12 cellular contexts compared by ENCODE assay signal in genomic region chr17:15377200-15377599, GRCh38. TPM values are rescaled to one million over a fixed set of nuclear protein-coding genes. Genes with fewer than 3 reads are reported as not detected.
A peak's percentile ranks its signal among the peaks of the same experiment; 100 is the strongest.
DNase-seq lines count a peak whose midpoint lies in the region; ATAC-seq, FAIRE-seq and TF ChIP-seq lines count a peak whose summit lies in the region.
"Had no signal": no experiment of that assay in that cellular context is flagged by ENCODE, and none has a peak within 500 bp of the region (broad histone marks: within the 10 kb centered on the region; RNA-seq: fewer than 3 reads in every experiment).

No MANE protein-coding gene starts in this region.

- 62% methylated on average over 4 of the region's 4 CpGs for WGBS in HepG2 (ENCODE audit: low lambda C conversion rate)
- 76% methylated on average over 4 of the region's 4 CpGs for WGBS in right lobe of liver (ENCODE audit: insufficient coverage, low coverage, low lambda C conversion rate, missing lambda C conversion rate)

- TF ChIP-seq POLR2A in HepG2 (IDR thresholded peaks at IDR 0.05; ENCODE audit: insufficient read depth in 1 of 2, low read depth in 2 of 2, low read length in 2 of 2) (no peak), right lobe of liver (IDR thresholded peaks at IDR 0.05) (no peak)

- no peaks in the 10 kb centered on the region for H3K9me3 ChIP-seq in HepG2 (ENCODE audit: low read length)
- H3K9me3 ChIP-seq in right lobe of liver, result no peaks in the 10 kb centered on the region

- H3K27ac ChIP-seq in HepG2 (ENCODE audit: extremely low read length, insufficient read depth, low read length) (peak overlapping the region; percentile 37), right lobe of liver (no peak overlapping the region)

- no peak for TF ChIP-seq RAD21 in HepG2 (CRISPR knock-in tag; IDR thresholded peaks at IDR 0.05)

- BruUV-seq in HepG2 (replicated peaks; lab: Mats Ljungman, UMichigan), result no TSS peak

- CTCF ChIA-PET in HepG2 (lab: Yijun Ruan, JAX; ENCODE audit: low intra/inter-chr PET ratio, low total read pairs), result no interaction called here

- no peaks in the 10 kb centered on the region for H3K79me2 ChIP-seq in HepG2 (ENCODE audit: insufficient read depth, low read length)

- peak; percentile 37 for ATAC-seq in HepG2
- no peak for ATAC-seq in right lobe of liver
- ATAC-seq in GM18868 (IDR thresholded peaks at IDR 0.05; ENCODE audit: unreplicated experiment), result no peak
- no peak for ATAC-seq in GM18870 (IDR thresholded peaks at IDR 0.05; ENCODE audit: unreplicated experiment)

- no peaks in the 10 kb centered on the region for H4K20me1 ChIP-seq in HepG2 (ENCODE audit: insufficient read depth, low read length)

- H3K4me1 ChIP-seq in HepG2 (ENCODE audit: insufficient read depth, low read length) (peaks cover 19% of the 10 kb centered on the region), right lobe of liver (no peaks in the 10 kb centered on the region)

- no peak for TF ChIP-seq EP300 in HepG2 (IDR thresholded peaks at IDR 0.05; ENCODE audit: low read depth in 2 of 2, low read length in 2 of 2)
- TF ChIP-seq EP300 in HepG2 (CRISPR knock-in tag; IDR thresholded peaks at IDR 0.05; ENCODE audit: borderline replicate concordance), result no peak

- peak overlapping the region; percentile 69 for H3K4me2 ChIP-seq in HepG2 (ENCODE audit: low read depth, low read length)

- in situ Hi-C loops in HepG2 (cut with HindIII; ENCODE audit: extremely low pct_ligation_motif_present, low pct_unique_long_range_greater_than_20kb), result no loop called here

- H3K36me3 ChIP-seq in HepG2 (replicated peaks in 1 of 2; ENCODE audit: control insufficient read depth in 1 of 2, insufficient read depth in 2 of 2, low read length in 2 of 2) (no peaks in the 10 kb centered on the region), right lobe of liver (no peaks in the 10 kb centered on the region), H7 (replicated peaks; ENCODE audit: control insufficient read depth, insufficient read depth, low read length) (no peaks in the 10 kb centered on the region)

- H3K27me3 ChIP-seq in HepG2 (ENCODE audit: control insufficient read depth in 1 of 2, insufficient read depth in 2 of 2, low read length in 2 of 2), result no peaks in the 10 kb centered on the region
- H3K27me3 ChIP-seq in right lobe of liver, result no peaks in the 10 kb centered on the region
- H3K27me3 ChIP-seq in H7 (ENCODE audit: control insufficient read depth, insufficient read depth, low read length), result no peaks in the 10 kb centered on the region

- POLR2A ChIA-PET in HepG2 (lab: Yijun Ruan, JAX), result no interaction called here

- no peak for DNase-seq in HepG2 (ENCODE audit: low spot score)
- DNase-seq in right lobe of liver, result no peak
- DNase-seq in cardiac fibroblast (ENCODE audit: low read depth in 2 of 2), result peak; percentile 66 to 81
- DNase-seq in myocyte (ENCODE audit: low read depth), result peak; percentile 53
- DNase-seq in H7, result no peak
- no peak for DNase-seq in middle frontal gyrus (ENCODE audit: extremely low spot score, low spot score)
- DNase-seq: GF-D8; NCI-H1105 treated with DMSO at 0.1 percent for 48 hours; stimulated activated naive CD4-positive, alpha-beta T cell had no signal

- H2AFZ ChIP-seq in HepG2 (ENCODE audit: low read length), result no peak overlapping the region

- peak overlapping the region in 1 of 3 experiments; percentile 25; a peak in 1 of 6 replicates for H3K4me3 ChIP-seq in HepG2 (replicated peaks in 1 of 3; ENCODE audit: insufficient read depth in 1 of 3, low read depth in 2 of 3, low read length in 3 of 3)
- H3K4me3 ChIP-seq in right lobe of liver, result no peak overlapping the region
- no peak overlapping the region for H3K4me3 ChIP-seq in cardiac fibroblast (replicated peaks in 1 of 2; ENCODE audit: low read depth in 2 of 2, low read length in 2 of 2)
- H3K4me3 ChIP-seq in H7 (ENCODE audit: insufficient read depth, low read depth, low read length), result no peak overlapping the region

- intact Hi-C loops in HepG2 (cut with micrococcal nuclease; ENCODE audit: unreplicated experiment), result loop anchor here (10.0 kb wide), 1 partner anchor 112 kb away; the partner anchor contains the start of gene PMP22
- intact Hi-C loops in right lobe of liver (cut with DNase I), result no loop called here

- FAIRE-seq in HepG2 (lab: Jason Lieb, UNC), result no peak

- H3K9ac ChIP-seq in HepG2 (ENCODE audit: insufficient read depth, low read depth, low read length), result no peak overlapping the region

- no peak for TF ChIP-seq CTCF in HepG2 (CRISPR knock-in tag; IDR thresholded peaks at IDR 0.05)
- no peak for TF ChIP-seq CTCF in right lobe of liver (IDR thresholded peaks at IDR 0.05)
- TF ChIP-seq CTCF in cardiac fibroblast (IDR thresholded peaks at IDR 0.05; ENCODE audit: low read depth, low read length), result peak; percentile 2

TF ChIP-seq in HepG2, 621 proteins besides CTCF, POLR2A, EP300 and RAD21:
- TF ChIP-seq ZNF607 (CRISPR knock-in tag; IDR thresholded peaks at IDR 0.05; ENCODE audit: borderline replicate concordance), result no peak
- TF ChIP-seq PCBP1 (IDR thresholded peaks at IDR 0.05; ENCODE audit: borderline replicate concordance, low read depth, low read length), result no peak
- no peak for TF ChIP-seq HMG20A (CRISPR knock-in tag; IDR thresholded peaks at IDR 0.05; ENCODE audit: borderline replicate concordance)
- no peak for TF ChIP-seq MTF2 (CRISPR knock-in tag; IDR thresholded peaks at IDR 0.05; ENCODE audit: borderline replicate concordance)
- TF ChIP-seq PHB2 (IDR thresholded peaks at IDR 0.05; ENCODE audit: partially characterized antibody), result no peak
- no peak for TF ChIP-seq ZSCAN29 (CRISPR knock-in tag; conservative IDR thresholded peaks at IDR 0.05)
- TF ChIP-seq ZNF121 (CRISPR knock-in tag; IDR thresholded peaks at IDR 0.05), result no peak
- no peak for TF ChIP-seq REXO4 (CRISPR knock-in tag; IDR thresholded peaks at IDR 0.05; ENCODE audit: borderline replicate concordance)
- no peak for TF ChIP-seq ZNF850 (CRISPR knock-in tag; conservative IDR thresholded peaks at IDR 0.05)
- TF ChIP-seq ZNF841 (CRISPR knock-in tag; IDR thresholded peaks at IDR 0.05; ENCODE audit: borderline replicate concordance), result no peak
- no peak for TF ChIP-seq ZC3H13 (CRISPR knock-in tag; IDR thresholded peaks at IDR 0.05)
- TF ChIP-seq CREM (IDR thresholded peaks at IDR 0.05), result no peak
- no peak for TF ChIP-seq CREM (CRISPR knock-in tag; IDR thresholded peaks at IDR 0.05)
- no peak for TF ChIP-seq ZNF672 (CRISPR knock-in tag; IDR thresholded peaks at IDR 0.05)
- no peak for TF ChIP-seq ZFP36L2 (CRISPR knock-in tag; IDR thresholded peaks at IDR 0.05)

RNA-seq across cellular contexts. Expression of gene TEKT3, which starts 35.8 kb away (rescaled TPM):
- total RNA-seq in HepG2 (2016; rRNA removed; fragmentation: Illumina TruSeq; extraction: Trizol) (0.58 TPM in 1 of 2 replicates, not detected in the other), right lobe of liver (not detected), myocyte (not detected in 2 replicates)
- 0.30 and 0.79 TPM in 2 replicates for total RNA-seq in HepG2 (2016; cell fraction: cytosol; rRNA removed; fragmentation: Illumina TruSeq; extraction: Trizol; ENCODE audit: low read depth)
- total RNA-seq in HepG2 (2016; cell fraction: insoluble cytoplasmic fraction; rRNA removed; fragmentation: Illumina TruSeq; extraction: Trizol), result 0.50 TPM in 1 of 2 replicates, not detected in the other
- total RNA-seq in HepG2 (2016; cell fraction: membrane; rRNA removed; fragmentation: Illumina TruSeq; extraction: Trizol), result 0.21 and 0.34 TPM in 2 replicates
- total RNA-seq in HepG2 (2016; cell fraction: nucleus; rRNA removed; fragmentation: Illumina TruSeq; extraction: Trizol), result 1.2 and 2.2 TPM in 2 replicates
- 0.82 and 3.4 TPM in 2 replicates for polyA plus RNA-seq in HepG2 (2011; rRNA removed)
- 1.0 and 1.1 TPM in 2 replicates for polyA plus RNA-seq in HepG2 (2011; cell fraction: cytosol; rRNA removed)
- polyA plus RNA-seq in HepG2 (2011; cell fraction: nucleus; rRNA removed), result 19.4 and 19.7 TPM in 2 replicates
- 1.0 and 1.6 TPM in 2 replicates for polyA plus RNA-seq in HepG2 (2012)
- polyA plus RNA-seq in HepG2 (2016; cell fraction: cytosol; fragmentation: Illumina TruSeq; extraction: Trizol; ENCODE audit: low read depth), result 0.36 TPM in 1 of 2 replicates, not detected in the other
- not detected in 2 replicates for polyA plus RNA-seq in HepG2 (2016; cell fraction: insoluble cytoplasmic fraction; fragmentation: Illumina TruSeq; extraction: Trizol; ENCODE audit: low read depth)
- not detected in 2 replicates for polyA plus RNA-seq in HepG2 (2016; cell fraction: membrane; fragmentation: Illumina TruSeq; extraction: Trizol; ENCODE audit: low read depth)
- 3.1 and 3.9 TPM in 2 replicates for polyA plus RNA-seq in HepG2 (2016; cell fraction: nucleus; fragmentation: Illumina TruSeq; extraction: Trizol; ENCODE audit: insufficient read depth, low read depth)
- polyA minus RNA-seq in HepG2 (2011; rRNA and poly(A)+ RNA removed; ENCODE audit: low replicate concordance), result 0.42 and 1.4 TPM in 2 replicates
- not detected in 2 replicates for polyA minus RNA-seq in HepG2 (2011; cell fraction: cytosol; rRNA and poly(A)+ RNA removed)
- polyA minus RNA-seq in HepG2 (2011; cell fraction: nucleus; rRNA and poly(A)+ RNA removed), result 2.2 TPM in 2 replicates
- 0.68 TPM for polyA plus RNA-seq in myocyte (2012)
- total RNA-seq in H7 (2014; rRNA removed; shearing (Covaris generic)), result 0.21 and 0.37 TPM in 2 replicates
- total RNA-seq: A673 had no signal

Comparison
In these comparisons a context has a peak if more than half of its experiments do, and no peak if none do; other contexts are left out.
1. DNase-seq: peak in cardiac fibroblast (2 of 2) and myocyte (single experiment); none in HepG2 (single experiment), right lobe of liver (0 of 3), H7 (single experiment) and middle frontal gyrus (single experiment).